8 cellular contexts compared by ENCODE assay signal in the genomic region with DNA sequence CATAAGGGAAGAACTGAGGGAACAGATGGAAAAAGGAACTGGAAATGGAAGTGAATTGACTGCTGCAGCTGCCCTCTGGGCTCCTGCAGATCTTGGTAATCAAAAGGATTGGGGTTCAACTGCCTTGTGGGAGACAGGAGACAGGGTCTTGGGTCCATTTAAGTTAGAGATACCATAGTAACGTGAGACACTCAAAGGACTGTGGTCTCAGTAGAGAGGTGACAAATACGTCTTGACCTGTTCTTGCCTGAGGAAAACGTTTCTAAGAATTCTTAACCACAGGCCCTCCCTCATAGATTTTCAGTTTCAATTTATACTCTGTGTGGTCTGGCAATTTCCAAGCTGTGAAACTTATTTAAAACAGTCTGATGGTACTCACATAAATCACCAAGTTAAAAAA.
A peak's percentile ranks its signal among the peaks of the same experiment; 100 is the strongest.
DNase-seq lines count a peak whose midpoint lies in the region; ATAC-seq and TF ChIP-seq lines count a peak whose summit lies in the region.

No MANE protein-coding gene starts in this region.

- peaks cover 0 to 6% of the 10 kb centered on the region in 2 donors for H3K36me3 ChIP-seq in ascending aorta

- no peaks in the 10 kb centered on the region for H3K27me3 ChIP-seq in right cardiac atrium (ENCODE audit: control insufficient read depth, insufficient read depth)
- no peaks in the 10 kb centered on the region for H3K27me3 ChIP-seq in ascending aorta

- TF ChIP-seq CTCF in ascending aorta (IDR thresholded peaks at IDR 0.05), result no peak

- ATAC-seq in GM21360 (IDR thresholded peaks at IDR 0.05; ENCODE audit: unreplicated experiment) (peak; percentile 91), HG03521 (IDR thresholded peaks at IDR 0.05; ENCODE audit: unreplicated experiment) (peak; percentile 97), right cardiac atrium (no peak)

- H3K9me3 ChIP-seq in right cardiac atrium (ENCODE audit: control insufficient read depth, low read length) (no peaks in the 10 kb centered on the region), ascending aorta (no peaks in the 10 kb centered on the region)

- intact Hi-C loops in right cardiac atrium (cut with DNase I) (no loop called here), ascending aorta (cut with DNase I) (no loop called here)

- H3K4me3 ChIP-seq in GM08714 (ENCODE audit: low read length), result peak overlapping the region; percentile 33; the same call in 1 of the 2 replicates
- H3K4me3 ChIP-seq in right cardiac atrium (ENCODE audit: low read length), result no peak overlapping the region
- no peak overlapping the region for H3K4me3 ChIP-seq in ascending aorta

- WGBS in right cardiac atrium, result 70% methylated on average over 3 of the region's 3 CpGs

- DNase-seq in astrocyte of the hippocampus (ENCODE audit: low read depth, low spot score), result peak; percentile 53
- DNase-seq in right cardiac atrium, result no peak
- DNase-seq in NCI-H1417 treated with DMSO at 0.1 percent for 48 hours (lab: John Stamatoyannopoulos, UW), result no peak
- DNase-seq in NCI-H446 (lab: John Stamatoyannopoulos, UW), result no peak
- DNase-seq in ascending aorta (ENCODE audit: low spot score in 2 of 2), result no peak

- H3K4me1 ChIP-seq in right cardiac atrium (ENCODE audit: control insufficient read depth, insufficient read depth, low read length) (no peaks in the 10 kb centered on the region), ascending aorta (no peaks in the 10 kb centered on the region)

- H3K27ac ChIP-seq in right cardiac atrium (ENCODE audit: low read length) (no peak overlapping the region), ascending aorta (no peak overlapping the region)

Comparison
In these comparisons a context has a peak if more than half of its experiments do, and no peak if none do; other contexts are left out.
1. ATAC-seq: peak in GM21360 (single experiment) and HG03521 (single experiment); none in right cardiac atrium (0 of 2).